ENCODE assay signal across 23 cellular contexts in genomic region chr1:74610961-74611360, GRCh38.
"Had no signal": no experiment of that assay in that cellular context is flagged by ENCODE, and none has a peak within 500 bp of the region (broad histone marks: within the 10 kb centered on the region; RNA-seq: fewer than 3 reads in every experiment).

No MANE protein-coding gene starts in this region.

- H3K27ac ChIP-seq: coronary artery, dorsolateral prefrontal cortex, esophagus muscularis mucosa, foreskin keratinocyte, gastroesophageal sphincter, heart right ventricle, left lung, lower lobe of right lung had no signal

- H3K36me3 ChIP-seq: esophagus muscularis mucosa, gastroesophageal sphincter, heart right ventricle, left lung, lower lobe of right lung had no signal

- H3K4me1 ChIP-seq: esophagus muscularis mucosa, foreskin keratinocyte, gastroesophageal sphincter, heart right ventricle, left lung, lower lobe of right lung had no signal

- H3K4me3 ChIP-seq: coronary artery, dorsolateral prefrontal cortex, esophagus muscularis mucosa, gastroesophageal sphincter, heart right ventricle, left lung, lower lobe of right lung had no signal

- H3K27me3 ChIP-seq: dorsolateral prefrontal cortex, esophagus muscularis mucosa, foreskin keratinocyte, gastroesophageal sphincter, heart right ventricle, left lung had no signal

- H3K9me3 ChIP-seq: esophagus muscularis mucosa, gastroesophageal sphincter, heart right ventricle, left lung, lower lobe of right lung had no signal

- DNase-seq: dermis blood vessel endothelial cell; dorsolateral prefrontal cortex; effector CD4-positive, alpha-beta T cell; effector memory CD4-positive, alpha-beta T cell; foreskin keratinocyte; glutamatergic neuron; head of caudate nucleus; heart right ventricle; hippocampal formation; left cardiac atrium; left lung; left ventricle myocardium superior; lower lobe of right lung; mesendoderm; midbrain had no signal

- FAIRE-seq: colon, endothelial cell of umbilical vein, frontal cortex, islet of Langerhans, keratinocyte had no signal

- ATAC-seq: foreskin keratinocyte, gastroesophageal sphincter, heart right ventricle, left cardiac atrium, left lung, left ventricle myocardium superior, lower lobe of right lung had no signal
